ENCODE assay signal across 29 cellular contexts in genomic region chr16:74951676-74952075, GRCh38.
"Had no signal": no experiment of that assay in that cellular context is flagged by ENCODE, and none has a peak within 500 bp of the region (broad histone marks: within the 10 kb centered on the region; RNA-seq: fewer than 3 reads in every experiment).

No MANE protein-coding gene starts in this region.

- H3K4me1 Mint-ChIP-seq: activated naive CD8-positive, alpha-beta T cell treated with anti-CD3 and anti-CD28 coated beads, Interleukin-2, amount 50 U/mL, for 24 hours; brain had no signal

- ATAC-seq: activated CD4-positive, CD25-positive, alpha-beta regulatory T cell treated with anti-CD3 and anti-CD28 coated beads, Interleukin-2, amount 50 U/mL, for 24 hours; activated CD8-positive, alpha-beta T cell treated with anti-CD3 and anti-CD28 coated beads for 36 hours; activated naive CD4-positive, alpha-beta T cell treated with anti-CD3 and anti-CD28 coated beads, Interleukin-2, amount 50 U/mL, for 72 hours; activated naive CD8-positive, alpha-beta T cell treated with anti-CD3 and anti-CD28 coated beads, Interleukin-2, amount 50 U/mL, for 24 hours; Panc1 had no signal

- H3K9me3 Mint-ChIP-seq: activated CD8-positive, alpha-beta T cell treated with anti-CD3 and anti-CD28 coated beads for 36 hours; activated naive CD4-positive, alpha-beta T cell treated with anti-CD3 and anti-CD28 coated beads, Interleukin-2, amount 50 U/mL, for 72 hours; activated naive CD8-positive, alpha-beta T cell treated with anti-CD3 and anti-CD28 coated beads, Interleukin-2, amount 50 U/mL, for 24 hours; activated T-cell treated with anti-CD3 and anti-CD28 coated beads, Interleukin-2, amount 50 U/mL, for 24 hours; brain had no signal

- H3K27ac Mint-ChIP-seq: activated CD8-positive, alpha-beta T cell treated with anti-CD3 and anti-CD28 coated beads for 36 hours; activated naive CD8-positive, alpha-beta T cell treated with anti-CD3 and anti-CD28 coated beads, Interleukin-2, amount 50 U/mL, for 24 hours; brain had no signal

- H3K9ac ChIP-seq: SK-N-SH had no signal

- H3K27me3 ChIP-seq: MG63, SJCRH30 had no signal

- H3K4me2 ChIP-seq: SK-N-SH had no signal

- FAIRE-seq: astrocyte had no signal

- H3K9me3 ChIP-seq: MG63, SJCRH30, SK-N-SH had no signal

- H3K27ac ChIP-seq: SJCRH30 had no signal

- DNase-seq: activated CD4-positive, alpha-beta T cell treated with anti-CD3 and anti-CD28 coated beads for 4 hours; activated CD8-positive, alpha-beta T cell treated with anti-CD3 and anti-CD28 coated beads for 36 hours; activated effector memory CD4-positive, alpha-beta T cell treated with anti-CD3 and anti-CD28 coated beads, Interleukin-2, amount 50 U/mL, for 16 hours; activated naive CD4-positive, alpha-beta T cell treated with Interleukin-2 at 50 U/mL for 16 hours; activated naive CD8-positive, alpha-beta T cell treated with anti-CD3 and anti-CD28 coated beads, Interleukin-2, amount 50 U/mL, for 24 hours; activated T-cell treated with anti-CD3 and anti-CD28 coated beads, Interleukin-2, amount 50 U/mL, for 24 hours; amygdala; caudate nucleus; MG63; MV-4-11; NCI-H1092 treated with DMSO at 0.1 percent for 48 hours; NCI-H1436; NCI-H1694 treated with DMSO at 0.1 percent for 48 hours; NCI-H2029 treated with DMSO at 0.1 percent for 48 hours; NCI-H345; NCI-H510A treated with DMSO at 0.1 percent for 48 hours; NCI-H69; NK-92 treated with Interleukin-12 subunit alpha and Interleukin-12 subunit beta, amount 100 ng/mL, for 24 hours; OCI-M1; Right ventricle myocardium superior; RPMI8226; SJCRH30; SK-N-SH; T-helper 1 cell had no signal

- H3K27me3 Mint-ChIP-seq: activated CD8-positive, alpha-beta T cell treated with anti-CD3 and anti-CD28 coated beads for 36 hours; activated naive CD8-positive, alpha-beta T cell treated with anti-CD3 and anti-CD28 coated beads, Interleukin-2, amount 50 U/mL, for 24 hours; activated T-cell treated with anti-CD3 and anti-CD28 coated beads, Interleukin-2, amount 50 U/mL, for 24 hours; brain had no signal

- H3K4me1 ChIP-seq: SJCRH30 had no signal

- H3K4me3 Mint-ChIP-seq: activated CD8-positive, alpha-beta T cell treated with anti-CD3 and anti-CD28 coated beads for 36 hours; activated naive CD8-positive, alpha-beta T cell treated with anti-CD3 and anti-CD28 coated beads, Interleukin-2, amount 50 U/mL, for 24 hours; activated T-cell treated with anti-CD3 and anti-CD28 coated beads, Interleukin-2, amount 50 U/mL, for 24 hours; brain had no signal

- H3K4me3 ChIP-seq: MG63, SJCRH30 had no signal

- H3K36me3 ChIP-seq: MG63 had no signal
